ENCODE assay signal across 9 cellular contexts in the genomic region with DNA sequence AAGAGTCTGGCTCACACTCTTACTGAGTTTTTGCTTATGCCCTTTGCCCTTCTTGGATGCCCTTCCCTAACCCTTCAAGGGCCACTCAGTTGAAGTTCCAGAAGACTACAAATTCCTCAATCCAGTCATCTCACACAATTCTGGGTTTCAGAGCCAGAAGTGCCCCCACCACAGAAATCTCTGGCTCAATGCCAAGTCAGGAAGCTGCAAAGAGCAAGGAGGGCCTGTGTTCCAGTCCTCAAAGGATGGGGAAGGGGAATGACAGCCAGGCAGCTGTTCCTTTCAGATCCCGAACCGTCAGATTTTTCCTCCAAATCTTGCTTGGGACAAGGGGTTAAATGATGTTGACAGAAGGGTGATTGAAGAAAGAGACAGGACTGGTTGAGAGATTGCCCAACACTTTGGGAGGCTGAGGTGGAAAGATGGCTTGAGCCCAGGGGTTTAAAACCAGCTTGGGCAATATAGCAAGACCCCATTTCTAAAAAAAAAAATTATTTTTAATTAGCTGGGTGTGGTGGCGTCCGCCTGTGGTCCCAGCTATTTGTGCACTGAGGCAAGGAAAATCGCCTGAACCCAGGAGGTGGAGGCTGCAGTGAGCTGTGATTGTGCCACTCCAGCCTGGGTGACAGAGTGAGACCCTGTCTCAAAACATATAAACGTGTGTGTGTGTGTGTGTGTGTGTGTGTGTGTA. TPM values are rescaled to one million over a fixed set of nuclear protein-coding genes. Genes with fewer than 3 reads are reported as not detected.
DNase-seq lines count a peak whose midpoint lies in the region; ATAC-seq and TF ChIP-seq lines count a peak whose summit lies in the region.
"Had no signal": no experiment of that assay in that cellular context is flagged by ENCODE, and none has a peak within 500 bp of the region (broad histone marks: within the 10 kb centered on the region; RNA-seq: fewer than 3 reads in every experiment).

No MANE protein-coding gene starts in this region.

- H3K27ac ChIP-seq in tibial artery, result no peak overlapping the region

- H3K4me3 ChIP-seq in tibial artery, result peak overlapping the region; percentile 44 to 59

- peaks cover 30% of the 10 kb centered on the region for H3K4me1 Mint-ChIP-seq in activated naive CD4-positive, alpha-beta T cell treated with anti-CD3 and anti-CD28 coated beads, Interleukin-2, amount 10 ng/mL, durations not matched to agents 7 days and 5 days
- peaks cover 22% of the 10 kb centered on the region for H3K4me1 Mint-ChIP-seq in activated CD8-positive, alpha-beta T cell treated with anti-CD3 and anti-CD28 coated beads, Interleukin-2, amount 10 ng/mL, durations not matched to agents 7 days and 5 days (ENCODE audit: low read depth)

- peak overlapping the region; percentile 62 for H3K27ac Mint-ChIP-seq in activated naive CD4-positive, alpha-beta T cell treated with anti-CD3 and anti-CD28 coated beads, Interleukin-2, amount 10 ng/mL, durations not matched to agents 7 days and 5 days
- peak overlapping the region; percentile 87 for H3K27ac Mint-ChIP-seq in activated CD8-positive, alpha-beta T cell treated with anti-CD3 and anti-CD28 coated beads, Interleukin-2, amount 10 ng/mL, durations not matched to agents 7 days and 5 days

- DNase-seq in activated naive CD4-positive, alpha-beta T cell treated with anti-CD3 and anti-CD28 coated beads, Interleukin-2, amount 10 ng/mL, durations not matched to agents 7 days and 5 days, result no peak
- DNase-seq in activated naive CD4-positive, alpha-beta T cell treated with Interleukin-2 at 50 U/mL for 16 hours, result no peak
- DNase-seq in activated CD8-positive, alpha-beta T cell treated with anti-CD3 and anti-CD28 coated beads, Interleukin-2, amount 10 ng/mL, durations not matched to agents 7 days and 5 days, result no peak
- peak; percentile 52 for DNase-seq in islet precursor cell
- peak in 1 of 2 donors; percentile 60 for DNase-seq in tibial artery

- no peaks in the 10 kb centered on the region for H3K9me3 Mint-ChIP-seq in activated naive CD4-positive, alpha-beta T cell treated with anti-CD3 and anti-CD28 coated beads, Interleukin-2, amount 10 ng/mL, durations not matched to agents 7 days and 5 days
- no peaks in the 10 kb centered on the region for H3K9me3 Mint-ChIP-seq in activated CD8-positive, alpha-beta T cell treated with anti-CD3 and anti-CD28 coated beads, Interleukin-2, amount 10 ng/mL, durations not matched to agents 7 days and 5 days (ENCODE audit: insufficient read depth)

- H3K36me3 ChIP-seq in tibial artery, result peaks cover 19 to 24% (median 22%) of the 10 kb centered on the region in 3 donors

- TF ChIP-seq CTCF in tibial artery (IDR thresholded peaks at IDR 0.05), result no peak

- ATAC-seq in activated CD8-positive, alpha-beta T cell treated with anti-CD3 and anti-CD28 coated beads, Interleukin-2, amount 10 ng/mL, durations not matched to agents 7 days and 5 days, result no peak
- no peak for ATAC-seq in HG03460 (IDR thresholded peaks at IDR 0.05; ENCODE audit: unreplicated experiment)
- no peak for ATAC-seq in HG03521 (IDR thresholded peaks at IDR 0.05; ENCODE audit: unreplicated experiment)
- no peak for ATAC-seq in GM21515 (IDR thresholded peaks at IDR 0.05; ENCODE audit: unreplicated experiment)

- CTCF ChIA-PET in activated naive CD4-positive, alpha-beta T cell treated with anti-CD3 and anti-CD28 coated beads, Interleukin-2, amount 10 ng/mL, durations not matched to agents 7 days and 5 days (lab: Charles Lee), result interaction anchor here (0.9 to 1.1 kb wide), 2 partner anchors 11 to 167 kb away, joined by 4 read pairs; no protein-coding TSS in a partner anchor
- CTCF ChIA-PET in activated CD8-positive, alpha-beta T cell treated with anti-CD3 and anti-CD28 coated beads, Interleukin-2, amount 10 ng/mL, durations not matched to agents 7 days and 5 days (lab: Charles Lee), result interaction anchor here (0.7 to 3.0 kb wide), 7 partner anchors 10 to 316 kb away, joined by 3 to 6 read pairs (median 4); no protein-coding TSS in a partner anchor

- intact Hi-C loops in tibial artery (cut with DNase I; ENCODE audit: low total_unique reads), result no loop called here

- peak overlapping the region; percentile 78 for H3K4me3 Mint-ChIP-seq in activated naive CD4-positive, alpha-beta T cell treated with anti-CD3 and anti-CD28 coated beads, Interleukin-2, amount 10 ng/mL, durations not matched to agents 7 days and 5 days
- H3K4me3 Mint-ChIP-seq in activated CD8-positive, alpha-beta T cell treated with anti-CD3 and anti-CD28 coated beads, Interleukin-2, amount 10 ng/mL, durations not matched to agents 7 days and 5 days, result peak overlapping the region; percentile 83

- H3K36me3 Mint-ChIP-seq in activated naive CD4-positive, alpha-beta T cell treated with anti-CD3 and anti-CD28 coated beads, Interleukin-2, amount 10 ng/mL, durations not matched to agents 7 days and 5 days, result peaks cover 5% of the 10 kb centered on the region
- H3K36me3 Mint-ChIP-seq in activated CD8-positive, alpha-beta T cell treated with anti-CD3 and anti-CD28 coated beads, Interleukin-2, amount 10 ng/mL, durations not matched to agents 7 days and 5 days (ENCODE audit: low read depth), result peaks cover 17% of the 10 kb centered on the region

- H3K4me1 ChIP-seq in tibial artery, result peaks cover 0 to 17% (median 11%) of the 10 kb centered on the region in 4 donors

- no peaks in the 10 kb centered on the region for H3K27me3 ChIP-seq in tibial artery

- peaks cover 12% of the 10 kb centered on the region for H3K27me3 Mint-ChIP-seq in activated naive CD4-positive, alpha-beta T cell treated with anti-CD3 and anti-CD28 coated beads, Interleukin-2, amount 10 ng/mL, durations not matched to agents 7 days and 5 days
- peaks cover 2% of the 10 kb centered on the region for H3K27me3 Mint-ChIP-seq in activated CD8-positive, alpha-beta T cell treated with anti-CD3 and anti-CD28 coated beads, Interleukin-2, amount 10 ng/mL, durations not matched to agents 7 days and 5 days (ENCODE audit: low read depth)

- POLR2A ChIA-PET in activated CD8-positive, alpha-beta T cell treated with anti-CD3 and anti-CD28 coated beads, Interleukin-2, amount 10 ng/mL, durations not matched to agents 7 days and 5 days (lab: Charles Lee), result interaction anchor here (0.7 to 5.2 kb wide), 5 partner anchors 14 to 314 kb away, joined by 3 to 77 read pairs (median 6); a partner anchor contains a TSS

- no peaks in the 10 kb centered on the region for H3K9me3 ChIP-seq in tibial artery

RNA-seq across cellular contexts. Expression of a gene that starts 0.7 kb away (rescaled TPM):
- 10 to 100 TPM; 16.8 TPM for total RNA-seq in activated CD8-positive, alpha-beta T cell treated with anti-CD3 and anti-CD28 coated beads, Interleukin-2, amount 10 ng/mL, durations not matched to agents 7 days and 5 days
- total RNA-seq: SK-MEL-5 had no signal

RNA-seq across cellular contexts. Expression of a gene that starts 14.0 kb away (rescaled TPM):
- total RNA-seq in activated CD8-positive, alpha-beta T cell treated with anti-CD3 and anti-CD28 coated beads, Interleukin-2, amount 10 ng/mL, durations not matched to agents 7 days and 5 days, result 10 to 100 TPM; 25.4 to 25.9 TPM

RNA-seq across cellular contexts. Expression of a gene that starts 14.3 kb away (rescaled TPM):
- total RNA-seq in activated CD8-positive, alpha-beta T cell treated with anti-CD3 and anti-CD28 coated beads, Interleukin-2, amount 10 ng/mL, durations not matched to agents 7 days and 5 days, result 10 to 100 TPM; 59.8 to 61.8 TPM
